21 cellular contexts compared by ENCODE assay signal in genomic region chr10:14241196-14241595, GRCh38.
DNase-seq lines count a peak whose midpoint lies in the region; ATAC-seq, FAIRE-seq and TF ChIP-seq lines count a peak whose summit lies in the region.
"Had no signal": no experiment of that assay in that cellular context is flagged by ENCODE, and none has a peak within 500 bp of the region (broad histone marks: within the 10 kb centered on the region; RNA-seq: fewer than 3 reads in every experiment).

No MANE protein-coding gene starts in this region.

- no peaks in the 10 kb centered on the region for H3K9me3 ChIP-seq in A549
- no peaks in the 10 kb centered on the region for H3K9me3 ChIP-seq in iPS-20b (ENCODE audit: insufficient read depth, low read depth, low read length)
- H3K9me3 ChIP-seq: BE2C, Caco-2 had no signal

- H3K36me3 Mint-ChIP-seq in GM23338 (ENCODE audit: low read depth) = no peaks in the 10 kb centered on the region
- H3K36me3 Mint-ChIP-seq in chondrocyte (ENCODE audit: low read depth) = peaks cover 2% of the 10 kb centered on the region
- H3K36me3 Mint-ChIP-seq: CD8-positive, alpha-beta memory T cell had no signal

- no peak for FAIRE-seq in A549 (lab: Jason Lieb, UNC)
- FAIRE-seq: D721Med, GM12892, GM18507, H54 had no signal

- H3K9ac ChIP-seq in iPS-20b (ENCODE audit: low read depth, low read length) = no peak overlapping the region

- H3K4me1 Mint-ChIP-seq in GM23338 (peaks cover 24% of the 10 kb centered on the region), chondrocyte (ENCODE audit: low read depth) (peaks cover 22% of the 10 kb centered on the region)

- WGBS in A549 (ENCODE audit: missing lambda C conversion rate) = 35% methylated on average over 1 of the region's 1 CpG

- H3K4me3 ChIP-seq in A549 (no peak overlapping the region), GM23338 (no peak overlapping the region), iPS-20b (ENCODE audit: low read length) (peak overlapping the region; percentile 14; the same call in 1 of the 2 replicates)

- H3K4me2 ChIP-seq in A549 (no peak overlapping the region), GM23338 (peak overlapping the region; percentile 14; the same call in 1 of the 2 replicates)

- H3K4me3 Mint-ChIP-seq in GM23338 = no peak overlapping the region
- no peak overlapping the region for H3K4me3 Mint-ChIP-seq in chondrocyte (ENCODE audit: unreplicated experiment)
- H3K4me3 Mint-ChIP-seq: CD4-positive, CD25-positive, alpha-beta regulatory T cell; CD8-positive, alpha-beta memory T cell; HFFc6 had no signal

- no peak overlapping the region for H2AFZ ChIP-seq in GM23338

- POLR2A ChIA-PET in A549 (lab: Yijun Ruan, JAX) = no interaction called here

- H3K27me3 Mint-ChIP-seq in GM23338 (ENCODE audit: insufficient read depth, low read depth, poor library complexity) = no peaks in the 10 kb centered on the region
- no peaks in the 10 kb centered on the region for H3K27me3 Mint-ChIP-seq in chondrocyte (ENCODE audit: low read depth)

- no peaks in the 10 kb centered on the region; the same call in 1 of the 2 replicates for H3K9me2 ChIP-seq in GM23338 (ENCODE audit: insufficient read depth)

- H3K9me3 Mint-ChIP-seq in GM23338 (peaks cover 5% of the 10 kb centered on the region; the same call in 2 of the 3 replicates), chondrocyte (ENCODE audit: low read depth) (peaks cover 4% of the 10 kb centered on the region)
- H3K9me3 Mint-ChIP-seq: HFFc6 had no signal

- TF ChIP-seq RAD21 in A549 (conservative IDR thresholded peaks at IDR 0.05 in 1 of 2, IDR thresholded peaks at IDR 0.05 in 1 of 2) = no peak

- no peaks in the 10 kb centered on the region for H4K20me1 ChIP-seq in GM23338 (replicated peaks; ENCODE audit: insufficient read depth)

- CTCF ChIA-PET in A549 (lab: Yijun Ruan, JAX) = interaction anchor here (0.9 kb wide), 1 partner anchor 150 kb away, joined by 4 read pairs; no protein-coding TSS in a partner anchor

- peaks cover 10% of the 10 kb centered on the region; the same call in 2 of the 3 replicates for H3K4me1 ChIP-seq in A549
- peaks cover 15% of the 10 kb centered on the region for H3K4me1 ChIP-seq in GM23338 (ENCODE audit: insufficient read depth)
- H3K4me1 ChIP-seq in iPS-20b (ENCODE audit: insufficient read depth, low read length) = peaks cover 9% of the 10 kb centered on the region
- H3K4me1 ChIP-seq: BE2C, Caco-2 had no signal

- DNase-seq in A549 (ENCODE audit: low read depth in 1 of 2, low spot score in 1 of 2) (no peak), GM23338 (ENCODE audit: low spot score) (no peak), chondrocyte (ENCODE audit: low spot score) (no peak), NCI-H345 (lab: John Stamatoyannopoulos, UW) (no peak), OCI-M1 (lab: John Stamatoyannopoulos, UW) (no peak), left cardiac atrium (no peak), NCI-H226 (no peak)
- DNase-seq: 8988T; BE2C; C1 segment of cervical spinal cord; Caco-2; CD4-positive, CD25-positive, alpha-beta regulatory T cell; CD8-positive, alpha-beta memory T cell; GDM1; HFFc6 had no signal

- no peak for ATAC-seq in A549
- no peak for ATAC-seq in GM23338
- no peak for ATAC-seq in left cardiac atrium
- ATAC-seq: HCT116 had no signal

- no peak for TF ChIP-seq CTCF in A549 (IDR thresholded peaks at IDR 0.05)
- TF ChIP-seq CTCF in GM23338 (conservative IDR thresholded peaks at IDR 0.05; ENCODE audit: low read depth in 2 of 2) = no peak
- TF ChIP-seq CTCF in chondrocyte (IDR thresholded peaks at IDR 0.05) = peak; percentile 21

- no peaks in the 10 kb centered on the region for H3K27me3 ChIP-seq in GM23338 (ENCODE audit: insufficient read depth)
- H3K27me3 ChIP-seq in iPS-20b (ENCODE audit: insufficient read depth, low read length) = no peaks in the 10 kb centered on the region
- H3K27me3 ChIP-seq: BE2C had no signal

- H3K79me2 ChIP-seq in GM23338 (replicated peaks; ENCODE audit: insufficient read depth) = no peaks in the 10 kb centered on the region

- H3K27ac Mint-ChIP-seq in GM23338 (no peak overlapping the region), chondrocyte (ENCODE audit: unreplicated experiment) (no peak overlapping the region)
- H3K27ac Mint-ChIP-seq: CD4-positive, CD25-positive, alpha-beta regulatory T cell; CD8-positive, alpha-beta memory T cell; HFFc6 had no signal

- TF ChIP-seq POLR2A in A549 (IDR thresholded peaks at IDR 0.05; ENCODE audit: low read length) = no peak

- H3K36me3 ChIP-seq in GM23338 (ENCODE audit: insufficient read depth) (no peaks in the 10 kb centered on the region), iPS-20b (ENCODE audit: insufficient read depth, low read depth, low read length) (no peaks in the 10 kb centered on the region)
- H3K36me3 ChIP-seq: BE2C had no signal

- intact Hi-C loops in left cardiac atrium (cut with DNase I) = no loop called here

- no peaks in the 10 kb centered on the region for H3F3A ChIP-seq in GM23338 (replicated peaks; ENCODE audit: low read depth)

- H3K27ac ChIP-seq in A549 (no peak overlapping the region), GM23338 (ENCODE audit: low read depth) (no peak overlapping the region), iPS-20b (ENCODE audit: low read length) (no peak overlapping the region)

- no peak for TF ChIP-seq EP300 in A549 (IDR thresholded peaks at IDR 0.05)

TF ChIP-seq in A549, 52 proteins besides CTCF, POLR2A, EP300 and RAD21:
- no peak for TF ChIP-seq HDAC2 (IDR thresholded peaks at IDR 0.05)
- peak; percentile 82 for TF ChIP-seq MAFK (IDR thresholded peaks at IDR 0.05; ENCODE audit: partially characterized antibody)

TF ChIP-seq in GM23338, 12 proteins besides CTCF, POLR2A, EP300 and RAD21 (continues in another document):
- no peak for TF ChIP-seq ZNF114 (CRISPR knock-in tag; IDR thresholded peaks at IDR 0.05)
- TF ChIP-seq CREB1 (CRISPR knock-in tag; IDR thresholded peaks at IDR 0.05; ENCODE audit: low read depth) = no peak
- no peak for TF ChIP-seq STAT1 (IDR thresholded peaks at IDR 0.05; ENCODE audit: unreplicated experiment)
- TF ChIP-seq ZNF331 (CRISPR knock-in tag; IDR thresholded peaks at IDR 0.05; ENCODE audit: low read depth) = no peak
- TF ChIP-seq EZH2phosphoT487 (IDR thresholded peaks at IDR 0.05; ENCODE audit: unreplicated experiment) = no peak
- TF ChIP-seq POLR2AphosphoS5 (IDR thresholded peaks at IDR 0.05; ENCODE audit: low read depth) = no peak
- TF ChIP-seq, protein P1, sequence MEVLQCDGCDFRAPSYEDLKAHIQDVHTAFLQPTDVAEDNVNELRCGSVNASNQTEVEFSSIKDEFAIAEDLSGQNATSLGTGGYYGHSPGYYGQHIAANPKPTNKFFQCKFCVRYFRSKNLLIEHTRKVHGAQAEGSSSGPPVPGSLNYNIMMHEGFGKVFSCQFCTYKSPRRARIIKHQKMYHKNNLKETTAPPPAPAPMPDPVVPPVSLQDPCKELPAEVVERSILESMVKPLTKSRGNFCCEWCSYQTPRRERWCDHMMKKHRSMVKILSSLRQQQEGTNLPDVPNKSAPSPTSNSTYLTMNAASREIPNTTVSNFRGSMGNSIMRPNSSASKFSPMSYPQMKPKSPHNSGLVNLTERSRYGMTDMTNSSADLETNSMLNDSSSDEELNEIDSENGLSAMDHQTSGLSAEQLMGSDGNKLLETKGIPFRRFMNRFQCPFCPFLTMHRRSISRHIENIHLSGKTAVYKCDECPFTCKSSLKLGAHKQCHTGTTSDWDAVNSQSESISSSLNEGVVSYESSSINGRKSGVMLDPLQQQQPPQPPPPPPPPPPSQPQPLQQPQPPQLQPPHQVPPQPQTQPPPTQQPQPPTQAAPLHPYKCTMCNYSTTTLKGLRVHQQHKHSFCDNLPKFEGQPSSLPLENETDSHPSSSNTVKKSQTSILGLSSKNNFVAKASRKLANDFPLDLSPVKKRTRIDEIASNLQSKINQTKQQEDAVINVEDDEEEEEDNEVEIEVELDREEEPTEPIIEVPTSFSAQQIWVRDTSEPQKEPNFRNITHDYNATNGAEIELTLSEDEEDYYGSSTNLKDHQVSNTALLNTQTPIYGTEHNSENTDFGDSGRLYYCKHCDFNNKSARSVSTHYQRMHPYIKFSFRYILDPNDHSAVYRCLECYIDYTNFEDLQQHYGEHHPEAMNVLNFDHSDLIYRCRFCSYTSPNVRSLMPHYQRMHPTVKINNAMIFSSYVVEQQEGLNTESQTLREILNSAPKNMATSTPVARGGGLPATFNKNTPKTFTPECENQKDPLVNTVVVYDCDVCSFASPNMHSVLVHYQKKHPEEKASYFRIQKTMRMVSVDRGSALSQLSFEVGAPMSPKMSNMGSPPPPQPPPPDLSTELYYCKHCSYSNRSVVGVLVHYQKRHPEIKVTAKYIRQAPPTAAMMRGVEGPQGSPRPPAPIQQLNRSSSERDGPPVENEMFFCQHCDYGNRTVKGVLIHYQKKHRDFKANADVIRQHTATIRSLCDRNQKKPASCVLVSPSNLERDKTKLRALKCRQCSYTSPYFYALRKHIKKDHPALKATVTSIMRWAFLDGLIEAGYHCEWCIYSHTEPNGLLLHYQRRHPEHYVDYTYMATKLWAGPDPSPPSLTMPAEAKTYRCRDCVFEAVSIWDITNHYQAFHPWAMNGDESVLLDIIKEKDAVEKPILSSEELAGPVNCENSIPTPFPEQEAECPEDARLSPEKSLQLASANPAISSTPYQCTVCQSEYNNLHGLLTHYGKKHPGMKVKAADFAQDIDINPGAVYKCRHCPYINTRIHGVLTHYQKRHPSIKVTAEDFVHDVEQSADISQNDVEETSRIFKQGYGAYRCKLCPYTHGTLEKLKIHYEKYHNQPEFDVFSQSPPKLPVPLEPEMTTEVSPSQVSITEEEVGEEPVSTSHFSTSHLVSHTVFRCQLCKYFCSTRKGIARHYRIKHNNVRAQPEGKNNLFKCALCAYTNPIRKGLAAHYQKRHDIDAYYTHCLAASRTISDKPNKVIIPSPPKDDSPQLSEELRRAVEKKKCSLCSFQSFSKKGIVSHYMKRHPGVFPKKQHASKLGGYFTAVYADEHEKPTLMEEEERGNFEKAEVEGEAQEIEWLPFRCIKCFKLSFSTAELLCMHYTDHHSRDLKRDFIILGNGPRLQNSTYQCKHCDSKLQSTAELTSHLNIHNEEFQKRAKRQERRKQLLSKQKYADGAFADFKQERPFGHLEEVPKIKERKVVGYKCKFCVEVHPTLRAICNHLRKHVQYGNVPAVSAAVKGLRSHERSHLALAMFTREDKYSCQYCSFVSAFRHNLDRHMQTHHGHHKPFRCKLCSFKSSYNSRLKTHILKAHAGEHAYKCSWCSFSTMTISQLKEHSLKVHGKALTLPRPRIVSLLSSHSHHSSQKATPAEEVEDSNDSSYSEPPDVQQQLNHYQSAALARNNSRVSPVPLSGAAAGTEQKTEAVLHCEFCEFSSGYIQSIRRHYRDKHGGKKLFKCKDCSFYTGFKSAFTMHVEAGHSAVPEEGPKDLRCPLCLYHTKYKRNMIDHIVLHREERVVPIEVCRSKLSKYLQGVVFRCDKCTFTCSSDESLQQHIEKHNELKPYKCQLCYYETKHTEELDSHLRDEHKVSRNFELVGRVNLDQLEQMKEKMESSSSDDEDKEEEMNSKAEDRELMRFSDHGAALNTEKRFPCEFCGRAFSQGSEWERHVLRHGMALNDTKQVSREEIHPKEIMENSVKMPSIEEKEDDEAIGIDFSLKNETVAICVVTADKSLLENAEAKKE (CRISPR knock-in tag; IDR thresholded peaks at IDR 0.05) = no peak
- TF ChIP-seq EZH2 (IDR thresholded peaks at IDR 0.05; ENCODE audit: low read depth, unreplicated experiment) = no peak
